8 cellular contexts compared by ENCODE assay signal in genomic region chr14:22982477-22983245, GRCh38. TPM values are rescaled to one million over a fixed set of nuclear protein-coding genes. Genes with fewer than 3 reads are reported as not detected.
DNase-seq lines count a peak whose midpoint lies in the region; FAIRE-seq and TF ChIP-seq lines count a peak whose summit lies in the region.

Gene AJUBA (minus strand): TSS chr14:22982551. CDS start chr14:22982266, 285 bp downstream.

- H3K4me1 Mint-ChIP-seq in H9: peaks cover 26 to 27% of the 10 kb centered on the region in 2 experiments

- H3K4me3 Mint-ChIP-seq in H9: no peak within 1 kb of the TSS; a peak in 1 of 5 replicates

- H2BK5ac ChIP-seq in H9 (ENCODE audit: insufficient read length, low read length) (peak within 1 kb of the TSS; percentile 27), H1 (ENCODE audit: low read depth, low read length) (peak within 1 kb of the TSS; percentile 30; the same call in 1 of the 2 replicates)

- TF ChIP-seq RAD21 in H1 (IDR thresholded peaks at IDR 0.05 in 1 of 2, conservative IDR thresholded peaks at IDR 0.05 in 1 of 2; ENCODE audit: low read depth in 2 of 2, low read length in 2 of 2): no peak

- H3K79me2 ChIP-seq in H9 (ENCODE audit: insufficient read depth, low read length) (0 out of 2 replicates have a peak, but pooled peaks cover 2% of the 10 kb centered on the region), H1 (ENCODE audit: control insufficient read depth in 1 of 2, insufficient read depth in 2 of 2, low read length in 2 of 2) (peaks cover 0 to 39% of the 10 kb centered on the region in 2 experiments; a peak in 2 of 4 replicates)

- peak; percentile 81 for DNase-seq in CD1c-positive myeloid dendritic cell (ENCODE audit: extremely low spot score)
- DNase-seq in H9: peak; percentile 88
- peak; percentile 79 for DNase-seq in NCI-H748 (lab: John Stamatoyannopoulos, UW; ENCODE audit: unreplicated experiment)
- DNase-seq in activated CD8-positive, alpha-beta memory T cell treated with anti-CD3 and anti-CD28 coated beads for 24 hours: peak; percentile 88
- peak in 1 of 2 experiments; percentile 89 for DNase-seq in H1 (ENCODE audit: low read depth in 1 of 2, low spot score in 2 of 2)
- DNase-seq in medulla oblongata (ENCODE audit: extremely low spot score): peak; percentile 74
- peak; percentile 55 to 65 (median 56) for DNase-seq in stimulated activated CD4-positive, alpha-beta T cell treated with anti-CD3 and anti-CD28 coated beads, TNF-alpha, amount 100 ng/mL, for 4 hours (ENCODE audit: low read depth in 3 of 3)
- no peak for DNase-seq in NCI-H1092 treated with DMSO at 0.1 percent for 48 hours (lab: John Stamatoyannopoulos, UW)

- H3K36me3 Mint-ChIP-seq in H9 (ENCODE audit: insufficient read depth in 1 of 3, low read depth in 3 of 3): peaks cover 7 to 42% (median 29%) of the 10 kb centered on the region in 3 experiments; a peak in 6 of 7 replicates

- CTCF ChIA-PET in H1 (lab: Charles Lee; ENCODE audit: partially characterized antibody): interaction anchor here (0.5 to 23.0 kb wide), 20 partner anchors 7 to 365 kb away, joined by 3 to 785 read pairs (median 4); partner anchors contain the start of genes CDH24, PRMT5 and PSMB11

- no peak within 1 kb of the TSS for H2BK12ac ChIP-seq in H9 (ENCODE audit: insufficient read length, low read depth, low read length)
- H2BK12ac ChIP-seq in H1 (ENCODE audit: low read depth, low read length): peak within 1 kb of the TSS; percentile 89

- TF ChIP-seq POLR2A in H1 (IDR thresholded peaks at IDR 0.05; ENCODE audit: control extremely low read depth in 1 of 2, low read depth in 2 of 2, low read length in 2 of 2): no peak

- no peak within 1 kb of the TSS for H4K8ac ChIP-seq in H9 (replicated peaks; ENCODE audit: insufficient read length, low read depth, low read length)
- peak within 1 kb of the TSS; percentile 95; the same call in 1 of the 2 replicates for H4K8ac ChIP-seq in H1 (ENCODE audit: extremely low read depth, insufficient read depth, low read length)

- H3K27me3 Mint-ChIP-seq in H9 (ENCODE audit: low read depth): no peaks in the 10 kb centered on the region; the same call in 1 of the 2 replicates

- no peak for FAIRE-seq in H1 (lab: Jason Lieb, UNC)

- H3K27me3 ChIP-seq in H9 (ENCODE audit: insufficient read depth, low read length): no peaks in the 10 kb centered on the region
- peaks cover 0 to 9% (median 4%) of the 10 kb centered on the region in 4 experiments; a peak in 2 of 7 replicates for H3K27me3 ChIP-seq in H1 (replicated peaks in 1 of 4; ENCODE audit: control insufficient read depth in 3 of 4, extremely low read depth in 1 of 4, insufficient read depth in 3 of 4, low read length in 3 of 4)

- H3K14ac ChIP-seq in H9 (ENCODE audit: insufficient read depth, low read length): peak within 1 kb of the TSS; percentile 84
- no peak within 1 kb of the TSS for H3K14ac ChIP-seq in H1 (ENCODE audit: insufficient read length)

- no peak within 1 kb of the TSS for H2BK20ac ChIP-seq in H9 (ENCODE audit: low read depth, low read length, poor library complexity, severe bottlenecking)
- peak within 1 kb of the TSS; percentile 66; the same call in 1 of the 2 replicates for H2BK20ac ChIP-seq in H1 (ENCODE audit: low read length)

- H3K56ac ChIP-seq in H9 (ENCODE audit: insufficient read length, low read depth, low read length) (no peak within 1 kb of the TSS), H1 (replicated peaks; ENCODE audit: insufficient read length, low read depth, low read length) (peak within 1 kb of the TSS; percentile 56)

- H3K27ac Mint-ChIP-seq in H9: no peak within 1 kb of the TSS

- H3K9ac ChIP-seq in H9 (ENCODE audit: extremely low read depth, insufficient read length, low read length): peak within 1 kb of the TSS; percentile 69
- H3K9ac ChIP-seq in H1 (replicated peaks in 1 of 4; ENCODE audit: extremely low read depth in 1 of 4, low read depth in 3 of 4, low read length in 3 of 4): peak within 1 kb of the TSS; percentile 3 to 93 (median 80)

- H3K4me1 ChIP-seq in H9 (ENCODE audit: insufficient read depth, low read length): peaks cover 9% of the 10 kb centered on the region; the same call in 1 of the 2 replicates
- peaks cover 16 to 22% (median 20%) of the 10 kb centered on the region in 4 experiments for H3K4me1 ChIP-seq in H1 (replicated peaks in 1 of 4; ENCODE audit: control insufficient read depth in 3 of 4, insufficient read depth in 4 of 4, low read length in 3 of 4)

- H4K91ac ChIP-seq in H9 (ENCODE audit: insufficient read length, low read depth, low read length): peak within 1 kb of the TSS; percentile 78
- H4K91ac ChIP-seq in H1 (replicated peaks; ENCODE audit: insufficient read length, low read length): peak within 1 kb of the TSS; percentile 88

- H3K9me3 Mint-ChIP-seq in H9: peaks cover 0 to 12% of the 10 kb centered on the region in 2 experiments; a peak in 2 of 5 replicates

- no peak for TF ChIP-seq EP300 in H1 (IDR thresholded peaks at IDR 0.05; ENCODE audit: borderline replicate concordance in 1 of 2, low read depth in 2 of 2, low read length in 2 of 2)

- H2BK120ac ChIP-seq in H9 (ENCODE audit: low read depth, low read length, poor library complexity, severe bottlenecking) (no peak within 1 kb of the TSS), H1 (replicated peaks; ENCODE audit: low read depth, low read length) (peak within 1 kb of the TSS; percentile 80)

- no peak within 1 kb of the TSS for H3K23ac ChIP-seq in H9 (ENCODE audit: insufficient read length, low read depth, low read length)
- H3K23ac ChIP-seq in H1 (ENCODE audit: insufficient read length): no peak within 1 kb of the TSS

- POLR2A ChIA-PET in H1 (lab: Charles Lee; ENCODE audit: partially characterized antibody): interaction anchor here (0.6 to 13.2 kb wide), 28 partner anchors 12 to 363 kb away, joined by 3 to 133 read pairs (median 5); partner anchors contain the start of genes ACIN1, C14orf119, CDH24 and HAUS4

- H3K27ac ChIP-seq in H9 (ENCODE audit: insufficient read length, low read depth, low read length): peak within 1 kb of the TSS; percentile 12
- peak within 1 kb of the TSS; percentile 84; the same call in 1 of the 2 replicates for H3K27ac ChIP-seq in H1 (ENCODE audit: low read depth, low read length)

- H2BK15ac ChIP-seq in H9 (ENCODE audit: low read depth, low read length) (no peak within 1 kb of the TSS), H1 (ENCODE audit: low read length) (peak within 1 kb of the TSS; percentile 93)

- H4K5ac ChIP-seq in H9 (ENCODE audit: insufficient read length, low read depth, low read length) (no peak within 1 kb of the TSS), H1 (ENCODE audit: insufficient read length, low read depth, low read length) (peak within 1 kb of the TSS; percentile 58)

- H3K36me3 ChIP-seq in H1 (ENCODE audit: control insufficient read depth in 2 of 4, insufficient read depth in 4 of 4, low read length in 3 of 4): peaks cover 0 to 13% (median 3%) of the 10 kb centered on the region in 4 experiments; a peak in 3 of 8 replicates

- peaks cover 3% of the 10 kb centered on the region for H4K20me1 ChIP-seq in H9 (ENCODE audit: control insufficient read depth, insufficient read depth, insufficient read length)
- H4K20me1 ChIP-seq in H1 (replicated peaks in 1 of 2; ENCODE audit: control insufficient read depth in 1 of 2, insufficient read depth in 2 of 2, low read length in 2 of 2): no peaks in the 10 kb centered on the region

- no peak for TF ChIP-seq CTCF in H9 (conservative IDR thresholded peaks at IDR 0.05)
- TF ChIP-seq CTCF in H1 (IDR thresholded peaks at IDR 0.05; ENCODE audit: control extremely low read depth in 1 of 3, insufficient read depth in 1 of 3, low read depth in 1 of 3, low read length in 3 of 3): no peak

- H2AK5ac ChIP-seq in H9 (ENCODE audit: insufficient read length, low read length): no peak within 1 kb of the TSS
- peak within 1 kb of the TSS; percentile 88; the same call in 1 of the 2 replicates for H2AK5ac ChIP-seq in H1 (ENCODE audit: low read depth, low read length)

- no peak within 1 kb of the TSS for H2AFZ ChIP-seq in H9 (ENCODE audit: low read length)
- 0 out of 2 replicates have a peak within 1 kb of the TSS, but pooled peaks have one; percentile 3 for H2AFZ ChIP-seq in H1 (ENCODE audit: low read length)

- H3K4me3 ChIP-seq in H1 (ENCODE audit: extremely low read depth in 1 of 4, insufficient read depth in 2 of 4, low read depth in 3 of 4, low read length in 4 of 4): peak within 1 kb of the TSS; percentile 72 to 94 (median 76)

- H3K23me2 ChIP-seq in H9 (ENCODE audit: insufficient read length, low read depth, low read length, poor library complexity, severe bottlenecking) (peaks cover 17% of the 10 kb centered on the region), H1 (ENCODE audit: low read depth, low read length) (peaks cover 16% of the 10 kb centered on the region)

- H3K4me2 ChIP-seq in H9 (ENCODE audit: insufficient read depth, insufficient read length, low read length) (peak within 1 kb of the TSS; percentile 96), H1 (ENCODE audit: insufficient read depth in 1 of 2, low read depth in 2 of 2, low read length in 2 of 2) (peak within 1 kb of the TSS; percentile 81 to 93)

- H3K9me3 ChIP-seq in H9 (ENCODE audit: control insufficient read depth, low read depth, low read length) (no peaks in the 10 kb centered on the region), H1 (ENCODE audit: insufficient read depth in 2 of 2, low read depth in 1 of 2, low read length in 1 of 2) (peaks cover 2 to 4% of the 10 kb centered on the region in 2 experiments; a peak in 1 of 4 replicates)

- H3K79me1 ChIP-seq in H9 (ENCODE audit: insufficient read depth, low read depth, low read length, poor library complexity, severe bottlenecking): no peaks in the 10 kb centered on the region
- H3K79me1 ChIP-seq in H1 (ENCODE audit: low read depth, low read length): no peaks in the 10 kb centered on the region

- H3T11ph ChIP-seq in H9 (ENCODE audit: low read length): no peak within 1 kb of the TSS

- peak within 1 kb of the TSS; percentile 85 for H3K18ac ChIP-seq in H9 (ENCODE audit: insufficient read length, low read depth, low read length)
- H3K18ac ChIP-seq in H1 (ENCODE audit: extremely low read depth, low read length): peak within 1 kb of the TSS; percentile 99

- WGBS in H9 (ENCODE audit: extremely low coverage, insufficient read length, low lambda C conversion rate): no CpG with 5 or more reads among the region's 48 CpGs
- 3% methylated on average over 36 of the region's 48 CpGs; no CpG with 5 or more reads in 1 of the 2 experiments for WGBS in H1 (ENCODE audit: extremely low coverage in 1 of 2, insufficient coverage in 1 of 2, insufficient read length in 1 of 2, insufficient replicate concordance in 2 of 2, low coverage in 1 of 2, low lambda C conversion rate in 2 of 2, missing lambda C conversion rate in 1 of 2), 2 experiments

- H3K4ac ChIP-seq in H9 (ENCODE audit: low read depth, low read length): no peak within 1 kb of the TSS
- peak within 1 kb of the TSS; percentile 94 for H3K4ac ChIP-seq in H1 (replicated peaks; ENCODE audit: insufficient read length, low read depth, low read length)

RNA-seq across cellular contexts. Expression of gene AJUBA, which starts in this region (rescaled TPM):
- 44.3 and 44.9 TPM in 2 replicates for total RNA-seq in H9 (2021)
- total RNA-seq in H1 (2021; fragmentation: NEBNext Ultra II Directional; extraction: Animal tissue kit (Norgen Biotek cat#: 25700)): 46.0 TPM in 2 replicates
- polyA plus RNA-seq in H1 (2011; rRNA removed): 33.1 and 38.8 TPM in 2 replicates
- 37.3 TPM for polyA plus RNA-seq in H1 (2011; cell fraction: cytosol; rRNA removed)
- polyA plus RNA-seq in H1 (2011; cell fraction: nucleus; rRNA removed): 51.3 TPM
- polyA plus RNA-seq in H1 (2012, experiment 1 of 2): 35.5 to 45.4 TPM (median 41.3 TPM) in 4 replicates
- polyA plus RNA-seq in H1 (2012, experiment 2 of 2): 35.9 TPM
- polyA plus RNA-seq in H1 (2013, experiment 1 of 2): 10.0 TPM
- 10.3 TPM for polyA plus RNA-seq in H1 (2013, experiment 2 of 2)
- polyA minus RNA-seq in H1 (2011; rRNA and poly(A)+ RNA removed): 153 and 192 TPM in 2 replicates
- 50.7 TPM for polyA minus RNA-seq in H1 (2011; cell fraction: cytosol; rRNA and poly(A)+ RNA removed)
- polyA minus RNA-seq in H1 (2011; cell fraction: nucleus; rRNA and poly(A)+ RNA removed): 105 TPM
